11 cellular contexts compared by ENCODE assay signal in genomic region chr1:86687595-86687994, GRCh38. TPM values are rescaled to one million over a fixed set of nuclear protein-coding genes. Genes with fewer than 3 reads are reported as not detected.
DNase-seq lines count a peak whose midpoint lies in the region; ATAC-seq, FAIRE-seq and TF ChIP-seq lines count a peak whose summit lies in the region.
"Had no signal": no experiment of that assay in that cellular context is flagged by ENCODE, and none has a peak within 500 bp of the region (broad histone marks: within the 10 kb centered on the region; RNA-seq: fewer than 3 reads in every experiment).

No MANE protein-coding gene starts in this region.

- H3K4me2 ChIP-seq in A549 (no peak overlapping the region), PC-9 (no peak overlapping the region)

- 76% methylated on average over 1 of the region's 1 CpG for WGBS in A549 (ENCODE audit: missing lambda C conversion rate)

- intact Hi-C loops in PC-9 (cut with micrococcal nuclease; ENCODE audit: unreplicated experiment), result no loop called here
- intact Hi-C loops in Calu3 (cut with micrococcal nuclease; ENCODE audit: unreplicated experiment), result loop anchor here (10.0 kb wide), 3 partner anchors 173 to 303 kb away; no protein-coding TSS in a partner anchor

- H3K36me3 Mint-ChIP-seq in Calu3 (ENCODE audit: insufficient read depth, unreplicated experiment), result no peaks in the 10 kb centered on the region

- no peak overlapping the region for H3K27ac Mint-ChIP-seq in Calu3 (ENCODE audit: unreplicated experiment)
- H3K27ac Mint-ChIP-seq: stimulated activated naive CD8-positive, alpha-beta T cell treated with anti-CD3 and anti-CD28 coated beads, Interleukin-15, Interleukin-2, amounts not matched to agents 100 ng/mL and 50 ng/mL, for 24 hours had no signal

- TF ChIP-seq RAD21 in A549 (conservative IDR thresholded peaks at IDR 0.05 in 1 of 2, IDR thresholded peaks at IDR 0.05 in 1 of 2), result peak; percentile 13 to 46; a peak in 3 of 5 replicates

- H3K4me1 Mint-ChIP-seq in Calu3 (ENCODE audit: low read depth, unreplicated experiment), result no peaks in the 10 kb centered on the region

- H3K27me3 Mint-ChIP-seq in Calu3 (ENCODE audit: unreplicated experiment), result no peaks in the 10 kb centered on the region
- H3K27me3 Mint-ChIP-seq: stimulated activated naive CD8-positive, alpha-beta T cell treated with anti-CD3 and anti-CD28 coated beads, Interleukin-15, Interleukin-2, amounts not matched to agents 100 ng/mL and 50 ng/mL, for 24 hours had no signal

- no peak overlapping the region for H3K27ac ChIP-seq in A549
- no peak overlapping the region for H3K27ac ChIP-seq in PC-9

- no peaks in the 10 kb centered on the region for H3K27me3 ChIP-seq in PC-9 (ENCODE audit: insufficient read depth, low read depth)

- CTCF ChIA-PET in A549 (lab: Yijun Ruan, JAX), result interaction anchor here (0.9 to 1.3 kb wide), 2 partner anchors 212 to 307 kb away, joined by 3 to 4 read pairs; no protein-coding TSS in a partner anchor
- CTCF ChIA-PET in PC-9 (lab: Charles Lee), result no interaction called here
- CTCF ChIA-PET in Calu3 (lab: Charles Lee), result no interaction called here

- H3K9me3 ChIP-seq in A549, result no peaks in the 10 kb centered on the region
- no peaks in the 10 kb centered on the region for H3K9me3 ChIP-seq in PC-9 (ENCODE audit: insufficient read depth, low read depth)

- no peak overlapping the region for H3K4me3 Mint-ChIP-seq in Calu3 (ENCODE audit: low read depth, unreplicated experiment)
- H3K4me3 Mint-ChIP-seq: stimulated activated naive CD8-positive, alpha-beta T cell treated with anti-CD3 and anti-CD28 coated beads, Interleukin-15, Interleukin-2, amounts not matched to agents 100 ng/mL and 50 ng/mL, for 24 hours had no signal

- H3K9me2 ChIP-seq in PC-9 (ENCODE audit: insufficient read depth), result no peaks in the 10 kb centered on the region

- no peaks in the 10 kb centered on the region for H4K20me1 ChIP-seq in PC-9 (ENCODE audit: insufficient read depth)

- no peaks in the 10 kb centered on the region for H3K9me3 Mint-ChIP-seq in Calu3 (ENCODE audit: low read depth, unreplicated experiment)
- H3K9me3 Mint-ChIP-seq: stimulated activated naive CD8-positive, alpha-beta T cell treated with anti-CD3 and anti-CD28 coated beads, Interleukin-15, Interleukin-2, amounts not matched to agents 100 ng/mL and 50 ng/mL, for 24 hours had no signal

- TF ChIP-seq POLR2A in A549 (IDR thresholded peaks at IDR 0.05; ENCODE audit: low read length), result no peak

- H3K79me2 ChIP-seq in PC-9 (ENCODE audit: low read depth), result no peaks in the 10 kb centered on the region

- H3K36me3 ChIP-seq in PC-9 (ENCODE audit: low read depth), result no peaks in the 10 kb centered on the region

- no peaks in the 10 kb centered on the region for H3F3A ChIP-seq in PC-9 (ENCODE audit: insufficient read depth, low read depth)

- no peak for TF ChIP-seq EP300 in A549 (IDR thresholded peaks at IDR 0.05)

- no peak for FAIRE-seq in A549 (lab: Jason Lieb, UNC)

- TF ChIP-seq CTCF in A549 (IDR thresholded peaks at IDR 0.05) (peak; percentile 26; the same call in 2 of the 3 replicates), PC-9 (conservative IDR thresholded peaks at IDR 0.05) (peak; percentile 61), Calu3 (IDR thresholded peaks at IDR 0.05; ENCODE audit: unreplicated experiment) (no peak)

- no peaks in the 10 kb centered on the region for H3K4me1 ChIP-seq in A549
- H3K4me1 ChIP-seq in PC-9 (replicated peaks; ENCODE audit: insufficient read depth), result no peaks in the 10 kb centered on the region

- POLR2A ChIA-PET in A549 (lab: Yijun Ruan, JAX), result no interaction called here
- POLR2A ChIA-PET in PC-9 (lab: Charles Lee; ENCODE audit: unreplicated experiment), result no interaction called here

- ATAC-seq in A549 (no peak), HG03457 (IDR thresholded peaks at IDR 0.05; ENCODE audit: unreplicated experiment) (no peak), HG03280 (IDR thresholded peaks at IDR 0.05; ENCODE audit: unreplicated experiment) (no peak), GM19452 (IDR thresholded peaks at IDR 0.05; ENCODE audit: unreplicated experiment) (no peak)

- DNase-seq in A549 (ENCODE audit: low read depth in 1 of 2, low spot score in 1 of 2) (no peak), EL (peak; percentile 8), PC-9 (no peak), foreskin melanocyte (peak; percentile 16), Calu3 (no peak)
- DNase-seq: activated CD4-positive, alpha-beta T cell treated with anti-CD3 and anti-CD28 coated beads for 48 hours; aorta had no signal

- BruUV-seq in PC-9 (replicated peaks; lab: Mats Ljungman, UMichigan), result no TSS peak
- BruUV-seq in Calu3 (replicated peaks; lab: Mats Ljungman, UMichigan), result no TSS peak

- H2AFZ ChIP-seq in PC-9, result no peak overlapping the region

- H3K4me3 ChIP-seq in A549, result no peak overlapping the region
- no peak overlapping the region for H3K4me3 ChIP-seq in PC-9

TF ChIP-seq in A549, 52 proteins besides CTCF, POLR2A, EP300 and RAD21:
- TF ChIP-seq RFX5 (IDR thresholded peaks at IDR 0.05), result no peak
- TF ChIP-seq CBX2 (IDR thresholded peaks at IDR 0.05; ENCODE audit: borderline replicate concordance, low read depth), result no peak
- TF ChIP-seq, protein P1, sequence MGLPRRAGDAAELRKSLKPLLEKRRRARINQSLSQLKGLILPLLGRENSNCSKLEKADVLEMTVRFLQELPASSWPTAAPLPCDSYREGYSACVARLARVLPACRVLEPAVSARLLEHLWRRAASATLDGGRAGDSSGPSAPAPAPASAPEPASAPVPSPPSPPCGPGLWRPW (IDR thresholded peaks at IDR 0.05), result no peak
- no peak for TF ChIP-seq MAFK (IDR thresholded peaks at IDR 0.05; ENCODE audit: partially characterized antibody)
- TF ChIP-seq SMC3 (IDR thresholded peaks at IDR 0.05), result no peak
- TF ChIP-seq, protein P2, sequence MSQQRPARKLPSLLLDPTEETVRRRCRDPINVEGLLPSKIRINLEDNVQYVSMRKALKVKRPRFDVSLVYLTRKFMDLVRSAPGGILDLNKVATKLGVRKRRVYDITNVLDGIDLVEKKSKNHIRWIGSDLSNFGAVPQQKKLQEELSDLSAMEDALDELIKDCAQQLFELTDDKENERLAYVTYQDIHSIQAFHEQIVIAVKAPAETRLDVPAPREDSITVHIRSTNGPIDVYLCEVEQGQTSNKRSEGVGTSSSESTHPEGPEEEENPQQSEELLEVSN (IDR thresholded peaks at IDR 0.05; ENCODE audit: borderline replicate concordance, low read depth), result no peak
- no peak for TF ChIP-seq ZSCAN20 (CRISPR knock-in tag; IDR thresholded peaks at IDR 0.05)
- TF ChIP-seq TFCP2L1 (CRISPR knock-in tag; IDR thresholded peaks at IDR 0.05), result no peak

RNA-seq across cellular contexts. Expression of gene SH3GLB1, which starts 16.8 kb away (rescaled TPM):
- polyA plus RNA-seq in A549 (2011; rRNA removed) (30.2 and 33.9 TPM in 2 replicates), A549 (2017; fragmentation: RNase III; extraction: RNeasy Plus Mini Kit Qiagen cat#74134 plus additional on column Dnase treatment) (22.2 to 26.9 TPM (median 26.3 TPM) in 3 replicates)
- 5.2 and 7.5 TPM in 2 replicates for polyA plus RNA-seq in A549 (2012; cell fraction: cytosol; rRNA removed)
- polyA plus RNA-seq in A549 (2012; cell fraction: nucleus; rRNA removed), result 3.1 and 3.6 TPM in 2 replicates
- polyA minus RNA-seq in A549 (2011; rRNA and poly(A)+ RNA removed), result 16.7 and 17.9 TPM in 2 replicates
- total RNA-seq in PC-9 (2021) (38.3 and 47.6 TPM in 2 replicates), Calu3 (2022) (53.4 and 54.6 TPM in 2 replicates)

Comparison
In these comparisons a context has a peak if more than half of its experiments do, and no peak if none do; other contexts are left out.
1. DNase-seq: peak in EL (single experiment) and foreskin melanocyte (single experiment); none in A549 (0 of 2), PC-9 (0 of 2) and Calu3 (single experiment).